ENCODE assay signal across 8 cellular contexts in genomic region chr5:69368458-69369368, GRCh38. TPM values are rescaled to one million over a fixed set of nuclear protein-coding genes. Genes with fewer than 3 reads are reported as not detected.
DNase-seq lines count a peak whose midpoint lies in the region; ATAC-seq and TF ChIP-seq lines count a peak whose summit lies in the region.

No MANE protein-coding gene starts in this region.

- no peak for TF ChIP-seq CTCF in thoracic aorta (IDR thresholded peaks at IDR 0.05)

- peaks cover 19 to 24% of the 10 kb centered on the region in 2 donors for H3K4me1 ChIP-seq in thoracic aorta (ENCODE audit: control insufficient read depth in 1 of 2, low read depth in 2 of 2)

- no peaks in the 10 kb centered on the region for H3K9me3 Mint-ChIP-seq in memory B cell

- H3K27me3 ChIP-seq in thoracic aorta (replicated peaks; ENCODE audit: insufficient read depth), result no peaks in the 10 kb centered on the region

- H3K36me3 ChIP-seq in thoracic aorta, result no peaks in the 10 kb centered on the region

- peak overlapping the region; percentile 90 for H3K4me3 Mint-ChIP-seq in memory B cell

- ATAC-seq in HG03066 (IDR thresholded peaks at IDR 0.05; ENCODE audit: low read depth, unreplicated experiment), result peak; percentile 20
- peak; percentile 21 for ATAC-seq in memory B cell (ENCODE audit: low read depth)
- ATAC-seq in thoracic aorta (ENCODE audit: insufficient number of reproducible peaks, low FRiP score, low read depth), result peak; percentile 27
- no peak for ATAC-seq in HG03520 (IDR thresholded peaks at IDR 0.05; ENCODE audit: unreplicated experiment)

- H3K27ac ChIP-seq in thoracic aorta, result peak overlapping the region; percentile 87 to 98

- no peaks in the 10 kb centered on the region for H3K9me3 ChIP-seq in thoracic aorta

- H3K4me1 Mint-ChIP-seq in memory B cell, result peaks cover 18% of the 10 kb centered on the region

- H3K27ac Mint-ChIP-seq in memory B cell, result peak overlapping the region; percentile 99

- peaks cover 13% of the 10 kb centered on the region for H3K36me3 Mint-ChIP-seq in memory B cell

- no peaks in the 10 kb centered on the region for H3K27me3 Mint-ChIP-seq in memory B cell

- H3K4me3 ChIP-seq in thoracic aorta, result peak overlapping the region; percentile 94

- DNase-seq in NCI-H146 (lab: John Stamatoyannopoulos, UW) (peak; percentile 52), NCI-H146 treated with DMSO at 0.1 percent for 48 hours (lab: John Stamatoyannopoulos, UW; ENCODE audit: unreplicated experiment) (no peak), SW480 (ENCODE audit: low spot score) (peak; percentile 33), dermis blood vessel endothelial cell (peak; percentile 53), memory B cell (ENCODE audit: low spot score in 2 of 2) (peak in 1 of 2 donors; percentile 3), thoracic aorta (ENCODE audit: low spot score) (no peak)

RNA-seq across cellular contexts. Expression of gene AK6, which starts 0.6 kb away (rescaled TPM):
- total RNA-seq in dermis blood vessel endothelial cell (21.3 and 52.0 TPM in 2 replicates), thoracic aorta (10 to 100 TPM in 1 of 2 donors, 1 to 10 TPM in 1; 9.1 to 36.8 TPM)

RNA-seq across cellular contexts. Expression of gene TAF9, which starts 0.6 kb away (rescaled TPM):
- total RNA-seq in dermis blood vessel endothelial cell (56.7 and 94.0 TPM in 2 replicates), thoracic aorta (10 to 100 TPM in 1 of 2 donors, 1 to 10 TPM in 1; 7.9 to 40.8 TPM)

RNA-seq across cellular contexts. Expression of gene RAD17, which starts 0.9 kb away (rescaled TPM):
- total RNA-seq in dermis blood vessel endothelial cell, result 17.4 and 19.1 TPM in 2 replicates
- 10 to 100 TPM; 19.4 to 23.9 TPM for total RNA-seq in thoracic aorta

RNA-seq across cellular contexts. Expression of gene CCDC125, which starts 36.1 kb away (rescaled TPM):
- total RNA-seq in dermis blood vessel endothelial cell, result 5.6 and 8.7 TPM in 2 replicates
- 1 to 10 TPM; 6.1 to 9.6 TPM for total RNA-seq in thoracic aorta

RNA-seq across cellular contexts. Expression of gene MARVELD2, which starts 46.2 kb away (rescaled TPM):
- 2.0 and 3.1 TPM in 2 replicates for total RNA-seq in dermis blood vessel endothelial cell
- 1 to 10 TPM in 1 of 2 donors, under 1 TPM in 1; 0.81 to 2.4 TPM for total RNA-seq in thoracic aorta

Comparison
In these comparisons a context has a peak if more than half of its experiments do, and no peak if none do; other contexts are left out.
1. DNase-seq: peak in NCI-H146 (single experiment), SW480 (single experiment) and dermis blood vessel endothelial cell (single experiment); none in NCI-H146 treated with DMSO at 0.1 percent for 48 hours (single experiment) and thoracic aorta (single experiment).